ENCODE assay signal across 1 cellular context in the genomic region with DNA sequence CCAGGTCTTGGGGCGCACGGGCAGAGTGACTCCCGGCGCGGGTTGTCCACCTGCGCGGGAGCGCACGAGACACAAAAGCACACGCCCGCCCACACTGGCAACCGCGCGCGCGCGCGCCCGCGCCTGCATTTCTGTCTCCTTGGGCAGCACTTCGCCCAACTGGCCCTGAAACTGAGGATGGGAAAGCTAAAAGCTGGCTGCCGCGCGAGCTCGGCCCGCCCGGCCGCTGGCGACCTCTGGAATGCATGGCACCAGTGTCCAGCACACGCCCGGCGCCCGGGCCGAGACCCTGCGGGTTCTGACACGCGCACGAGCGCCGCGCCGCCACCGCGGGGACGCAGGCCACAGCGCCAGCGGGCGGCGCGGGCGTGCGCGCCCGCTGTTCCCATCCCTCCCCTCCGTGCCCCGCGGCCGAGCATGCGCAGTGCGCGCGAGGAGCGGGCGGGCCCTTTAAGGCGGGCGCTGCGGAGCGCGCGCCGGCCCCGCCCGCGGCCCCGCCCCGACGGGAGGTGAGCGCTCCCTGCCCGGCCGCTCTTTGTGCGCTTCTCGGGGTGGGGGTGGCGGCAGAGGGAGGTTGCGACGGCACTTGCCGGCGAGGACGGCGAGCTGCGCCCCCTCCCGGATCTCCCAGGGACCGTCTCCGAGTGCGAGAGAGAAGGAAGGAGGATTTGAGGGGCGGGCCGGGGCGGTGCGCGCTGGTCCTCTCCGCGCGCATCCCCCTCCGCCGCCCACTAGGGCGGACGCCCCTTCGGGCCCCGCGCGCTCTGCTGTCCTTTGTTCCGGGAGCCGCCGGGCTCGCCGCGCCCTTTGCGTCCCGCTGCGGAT.
A peak's percentile ranks its signal among the peaks of the same experiment; 100 is the strongest.
TF ChIP-seq lines count a peak whose summit lies in the region.

No MANE protein-coding gene starts in this region.

TF ChIP-seq in K562, 482 proteins besides CTCF, POLR2A, EP300 and RAD21 (continued from another document and continues in another):
- TF ChIP-seq, protein P1, sequence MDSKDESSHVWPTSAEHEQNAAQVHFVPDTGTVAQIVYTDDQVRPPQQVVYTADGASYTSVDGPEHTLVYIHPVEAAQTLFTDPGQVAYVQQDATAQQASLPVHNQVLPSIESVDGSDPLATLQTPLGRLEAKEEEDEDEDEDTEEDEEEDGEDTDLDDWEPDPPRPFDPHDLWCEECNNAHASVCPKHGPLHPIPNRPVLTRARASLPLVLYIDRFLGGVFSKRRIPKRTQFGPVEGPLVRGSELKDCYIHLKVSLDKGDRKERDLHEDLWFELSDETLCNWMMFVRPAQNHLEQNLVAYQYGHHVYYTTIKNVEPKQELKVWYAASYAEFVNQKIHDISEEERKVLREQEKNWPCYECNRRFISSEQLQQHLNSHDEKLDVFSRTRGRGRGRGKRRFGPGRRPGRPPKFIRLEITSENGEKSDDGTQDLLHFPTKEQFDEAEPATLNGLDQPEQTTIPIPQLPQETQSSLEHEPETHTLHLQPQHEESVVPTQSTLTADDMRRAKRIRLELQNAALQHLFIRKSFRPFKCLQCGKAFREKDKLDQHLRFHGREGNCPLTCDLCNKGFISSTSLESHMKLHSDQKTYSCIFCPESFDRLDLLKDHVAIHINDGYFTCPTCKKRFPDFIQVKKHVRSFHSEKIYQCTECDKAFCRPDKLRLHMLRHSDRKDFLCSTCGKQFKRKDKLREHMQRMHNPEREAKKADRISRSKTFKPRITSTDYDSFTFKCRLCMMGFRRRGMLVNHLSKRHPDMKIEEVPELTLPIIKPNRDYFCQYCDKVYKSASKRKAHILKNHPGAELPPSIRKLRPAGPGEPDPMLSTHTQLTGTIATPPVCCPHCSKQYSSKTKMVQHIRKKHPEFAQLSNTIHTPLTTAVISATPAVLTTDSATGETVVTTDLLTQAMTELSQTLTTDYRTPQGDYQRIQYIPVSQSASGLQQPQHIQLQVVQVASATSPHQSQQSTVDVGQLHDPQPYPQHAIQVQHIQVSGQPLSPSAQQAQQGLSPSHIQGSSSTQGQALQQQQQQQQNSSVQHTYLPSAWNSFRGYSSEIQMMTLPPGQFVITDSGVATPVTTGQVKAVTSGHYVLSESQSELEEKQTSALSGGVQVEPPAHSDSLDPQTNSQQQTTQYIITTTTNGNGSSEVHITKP (IDR thresholded peaks at IDR 0.05; ENCODE audit: partially characterized antibody): no peak
- TF ChIP-seq SPI1 (IDR thresholded peaks at IDR 0.05; ENCODE audit: borderline replicate concordance, low read depth, low read length): no peak
- no peak for TF ChIP-seq ZNF212 (CRISPR knock-in tag; IDR thresholded peaks at IDR 0.05)
- TF ChIP-seq NELFE (IDR thresholded peaks at IDR 0.05; ENCODE audit: insufficient read depth, insufficient read length): no peak
- no peak for TF ChIP-seq GABPB2 (CRISPR knock-in tag; conservative IDR thresholded peaks at IDR 0.05)
- TF ChIP-seq ZKSCAN8 (CRISPR knock-in tag; IDR thresholded peaks at IDR 0.05): no peak
- TF ChIP-seq PHB (CRISPR knock-in tag; IDR thresholded peaks at IDR 0.05): no peak
- no peak for TF ChIP-seq ZC3H4 (CRISPR knock-in tag; IDR thresholded peaks at IDR 0.05; ENCODE audit: borderline replicate concordance)
- TF ChIP-seq DPF2 (IDR thresholded peaks at IDR 0.05): no peak
- no peak for TF ChIP-seq SAFB2 (IDR thresholded peaks at IDR 0.05; ENCODE audit: borderline replicate concordance, low read depth, low read length, severe bottlenecking)
- peak; percentile 90 for TF ChIP-seq POLR2G (IDR thresholded peaks at IDR 0.05; ENCODE audit: low read depth, low read length)
- no peak for TF ChIP-seq MIER1 (IDR thresholded peaks at IDR 0.05; ENCODE audit: low read depth)
- no peak for TF ChIP-seq MXI1 (IDR thresholded peaks at IDR 0.05; ENCODE audit: low read depth, low read length)
- no peak for TF ChIP-seq POLR2AphosphoS2 (IDR thresholded peaks at IDR 0.05; ENCODE audit: low read length)
- no peak for TF ChIP-seq CBX3 (IDR thresholded peaks at IDR 0.05; ENCODE audit: borderline replicate concordance in 1 of 2, low read length in 2 of 2)
- no peak for TF ChIP-seq PRPF4 (IDR thresholded peaks at IDR 0.05; ENCODE audit: insufficient read depth, low read depth, low read length, poor library complexity, severe bottlenecking)
- no peak for TF ChIP-seq SIRT6 (IDR thresholded peaks at IDR 0.05; ENCODE audit: low read depth, low read length)
- TF ChIP-seq ZNF175 (CRISPR knock-in tag; IDR thresholded peaks at IDR 0.05; ENCODE audit: low read depth): 0 out of 2 replicates have a peak, but pooled peaks have one; percentile 65
- 0 out of 2 replicates have a peak, but pooled peaks have one; percentile 4 for TF ChIP-seq RAD51 (IDR thresholded peaks at IDR 0.05; ENCODE audit: borderline replicate concordance, low read depth)
- no peak for TF ChIP-seq ZNF699 (CRISPR knock-in tag; IDR thresholded peaks at IDR 0.05; ENCODE audit: insufficient replicate concordance)
- no peak for TF ChIP-seq ELF4 (CRISPR knock-in tag; IDR thresholded peaks at IDR 0.05)
- TF ChIP-seq ZSCAN29 (IDR thresholded peaks at IDR 0.05): no peak
- TF ChIP-seq CHD2 (IDR thresholded peaks at IDR 0.05; ENCODE audit: low read depth, low read length): peak; percentile 54; the same call in 1 of the 2 replicates
- no peak for TF ChIP-seq KHSRP (IDR thresholded peaks at IDR 0.05)
- TF ChIP-seq SOX6 (IDR thresholded peaks at IDR 0.05): no peak
- no peak for TF ChIP-seq TAF15 (IDR thresholded peaks at IDR 0.05; ENCODE audit: low read depth, low read length)
- TF ChIP-seq BHLHE40 (IDR thresholded peaks at IDR 0.05; ENCODE audit: low read length): peak; percentile 81
- TF ChIP-seq, protein P2, sequence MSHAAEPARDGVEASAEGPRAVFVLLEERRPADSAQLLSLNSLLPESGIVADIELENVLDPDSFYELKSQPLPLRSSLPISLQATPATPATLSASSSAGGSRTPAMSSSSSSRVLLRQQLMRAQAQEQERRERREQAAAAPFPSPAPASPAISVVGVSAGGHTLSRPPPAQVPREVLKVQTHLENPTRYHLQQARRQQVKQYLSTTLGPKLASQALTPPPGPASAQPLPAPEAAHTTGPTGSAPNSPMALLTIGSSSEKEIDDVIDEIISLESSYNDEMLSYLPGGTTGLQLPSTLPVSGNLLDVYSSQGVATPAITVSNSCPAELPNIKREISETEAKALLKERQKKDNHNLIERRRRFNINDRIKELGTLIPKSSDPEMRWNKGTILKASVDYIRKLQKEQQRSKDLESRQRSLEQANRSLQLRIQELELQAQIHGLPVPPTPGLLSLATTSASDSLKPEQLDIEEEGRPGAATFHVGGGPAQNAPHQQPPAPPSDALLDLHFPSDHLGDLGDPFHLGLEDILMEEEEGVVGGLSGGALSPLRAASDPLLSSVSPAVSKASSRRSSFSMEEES (CRISPR knock-in tag; IDR thresholded peaks at IDR 0.05): no peak
- TF ChIP-seq KLF16 (IDR thresholded peaks at IDR 0.05): 0 out of 2 replicates have a peak, but pooled peaks have one; percentile 40
- no peak for TF ChIP-seq BRF1 (IDR thresholded peaks at IDR 0.05; ENCODE audit: borderline replicate concordance, extremely low read depth, insufficient read length)
- peak; percentile 65 for TF ChIP-seq KDM5B (IDR thresholded peaks at IDR 0.05; ENCODE audit: insufficient replicate concordance, low read depth, low read length)
- no peak for TF ChIP-seq MYNN (IDR thresholded peaks at IDR 0.05)
- no peak for TF ChIP-seq MYNN (CRISPR knock-in tag; IDR thresholded peaks at IDR 0.05)
- no peak for TF ChIP-seq ZSCAN32 (CRISPR knock-in tag; IDR thresholded peaks at IDR 0.05)
- TF ChIP-seq PPARD (CRISPR knock-in tag; IDR thresholded peaks at IDR 0.05): no peak
- TF ChIP-seq NCOA6 (IDR thresholded peaks at IDR 0.05): peak; percentile 94
- TF ChIP-seq ZNF444 (CRISPR knock-in tag; IDR thresholded peaks at IDR 0.05): no peak
- no peak for TF ChIP-seq CHCHD3 (CRISPR knock-in tag; IDR thresholded peaks at IDR 0.05)
- TF ChIP-seq, protein P3, sequence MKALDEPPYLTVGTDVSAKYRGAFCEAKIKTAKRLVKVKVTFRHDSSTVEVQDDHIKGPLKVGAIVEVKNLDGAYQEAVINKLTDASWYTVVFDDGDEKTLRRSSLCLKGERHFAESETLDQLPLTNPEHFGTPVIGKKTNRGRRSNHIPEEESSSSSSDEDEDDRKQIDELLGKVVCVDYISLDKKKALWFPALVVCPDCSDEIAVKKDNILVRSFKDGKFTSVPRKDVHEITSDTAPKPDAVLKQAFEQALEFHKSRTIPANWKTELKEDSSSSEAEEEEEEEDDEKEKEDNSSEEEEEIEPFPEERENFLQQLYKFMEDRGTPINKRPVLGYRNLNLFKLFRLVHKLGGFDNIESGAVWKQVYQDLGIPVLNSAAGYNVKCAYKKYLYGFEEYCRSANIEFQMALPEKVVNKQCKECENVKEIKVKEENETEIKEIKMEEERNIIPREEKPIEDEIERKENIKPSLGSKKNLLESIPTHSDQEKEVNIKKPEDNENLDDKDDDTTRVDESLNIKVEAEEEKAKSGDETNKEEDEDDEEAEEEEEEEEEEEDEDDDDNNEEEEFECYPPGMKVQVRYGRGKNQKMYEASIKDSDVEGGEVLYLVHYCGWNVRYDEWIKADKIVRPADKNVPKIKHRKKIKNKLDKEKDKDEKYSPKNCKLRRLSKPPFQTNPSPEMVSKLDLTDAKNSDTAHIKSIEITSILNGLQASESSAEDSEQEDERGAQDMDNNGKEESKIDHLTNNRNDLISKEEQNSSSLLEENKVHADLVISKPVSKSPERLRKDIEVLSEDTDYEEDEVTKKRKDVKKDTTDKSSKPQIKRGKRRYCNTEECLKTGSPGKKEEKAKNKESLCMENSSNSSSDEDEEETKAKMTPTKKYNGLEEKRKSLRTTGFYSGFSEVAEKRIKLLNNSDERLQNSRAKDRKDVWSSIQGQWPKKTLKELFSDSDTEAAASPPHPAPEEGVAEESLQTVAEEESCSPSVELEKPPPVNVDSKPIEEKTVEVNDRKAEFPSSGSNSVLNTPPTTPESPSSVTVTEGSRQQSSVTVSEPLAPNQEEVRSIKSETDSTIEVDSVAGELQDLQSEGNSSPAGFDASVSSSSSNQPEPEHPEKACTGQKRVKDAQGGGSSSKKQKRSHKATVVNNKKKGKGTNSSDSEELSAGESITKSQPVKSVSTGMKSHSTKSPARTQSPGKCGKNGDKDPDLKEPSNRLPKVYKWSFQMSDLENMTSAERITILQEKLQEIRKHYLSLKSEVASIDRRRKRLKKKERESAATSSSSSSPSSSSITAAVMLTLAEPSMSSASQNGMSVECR (CRISPR knock-in tag; IDR thresholded peaks at IDR 0.05): 0 out of 2 replicates have a peak, but pooled peaks have one; percentile 18
- TF ChIP-seq ETV6 (IDR thresholded peaks at IDR 0.05; ENCODE audit: borderline replicate concordance in 1 of 2, low read depth in 2 of 2, low read length in 1 of 2): 0 out of 4 replicates have a peak, but pooled peaks of 1 of the 2 experiments have one; percentile 14
- no peak for TF ChIP-seq ETV6 (CRISPR knock-in tag; IDR thresholded peaks at IDR 0.05; ENCODE audit: borderline replicate concordance)
- no peak for TF ChIP-seq RBM14 (IDR thresholded peaks at IDR 0.05; ENCODE audit: borderline replicate concordance, insufficient read depth, low read depth, low read length)
- TF ChIP-seq, protein P4, sequence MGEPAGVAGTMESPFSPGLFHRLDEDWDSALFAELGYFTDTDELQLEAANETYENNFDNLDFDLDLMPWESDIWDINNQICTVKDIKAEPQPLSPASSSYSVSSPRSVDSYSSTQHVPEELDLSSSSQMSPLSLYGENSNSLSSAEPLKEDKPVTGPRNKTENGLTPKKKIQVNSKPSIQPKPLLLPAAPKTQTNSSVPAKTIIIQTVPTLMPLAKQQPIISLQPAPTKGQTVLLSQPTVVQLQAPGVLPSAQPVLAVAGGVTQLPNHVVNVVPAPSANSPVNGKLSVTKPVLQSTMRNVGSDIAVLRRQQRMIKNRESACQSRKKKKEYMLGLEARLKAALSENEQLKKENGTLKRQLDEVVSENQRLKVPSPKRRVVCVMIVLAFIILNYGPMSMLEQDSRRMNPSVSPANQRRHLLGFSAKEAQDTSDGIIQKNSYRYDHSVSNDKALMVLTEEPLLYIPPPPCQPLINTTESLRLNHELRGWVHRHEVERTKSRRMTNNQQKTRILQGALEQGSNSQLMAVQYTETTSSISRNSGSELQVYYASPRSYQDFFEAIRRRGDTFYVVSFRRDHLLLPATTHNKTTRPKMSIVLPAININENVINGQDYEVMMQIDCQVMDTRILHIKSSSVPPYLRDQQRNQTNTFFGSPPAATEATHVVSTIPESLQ (CRISPR knock-in tag; IDR thresholded peaks at IDR 0.05): no peak
- TF ChIP-seq, protein P5, sequence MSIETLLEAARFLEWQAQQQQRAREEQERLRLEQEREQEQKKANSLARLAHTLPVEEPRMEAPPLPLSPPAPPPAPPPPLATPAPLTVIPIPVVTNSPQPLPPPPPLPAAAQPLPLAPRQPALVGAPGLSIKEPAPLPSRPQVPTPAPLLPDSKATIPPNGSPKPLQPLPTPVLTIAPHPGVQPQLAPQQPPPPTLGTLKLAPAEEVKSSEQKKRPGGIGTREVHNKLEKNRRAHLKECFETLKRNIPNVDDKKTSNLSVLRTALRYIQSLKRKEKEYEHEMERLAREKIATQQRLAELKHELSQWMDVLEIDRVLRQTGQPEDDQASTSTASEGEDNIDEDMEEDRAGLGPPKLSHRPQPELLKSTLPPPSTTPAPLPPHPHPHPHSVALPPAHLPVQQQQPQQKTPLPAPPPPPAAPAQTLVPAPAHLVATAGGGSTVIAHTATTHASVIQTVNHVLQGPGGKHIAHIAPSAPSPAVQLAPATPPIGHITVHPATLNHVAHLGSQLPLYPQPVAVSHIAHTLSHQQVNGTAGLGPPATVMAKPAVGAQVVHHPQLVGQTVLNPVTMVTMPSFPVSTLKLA (conservative IDR thresholded peaks at IDR 0.05): peak; percentile 11 to 63; a peak in 2 of 4 replicates
- TF ChIP-seq GABPB1 (CRISPR knock-in tag; IDR thresholded peaks at IDR 0.05): no peak; the same call in 1 of the 2 replicates
- peak; percentile 50; the same call in 1 of the 2 replicates for TF ChIP-seq L3MBTL2 (IDR thresholded peaks at IDR 0.05)
- TF ChIP-seq EWSR1 (IDR thresholded peaks at IDR 0.05; ENCODE audit: borderline replicate concordance, low read depth, partially characterized antibody): no peak
- no peak for TF ChIP-seq SRF (CRISPR knock-in tag; IDR thresholded peaks at IDR 0.05)
- no peak for TF ChIP-seq PTRF (tag; IDR thresholded peaks at IDR 0.05)
- no peak for TF ChIP-seq CEBPB (tag; IDR thresholded peaks at IDR 0.05)
- TF ChIP-seq, protein P6, sequence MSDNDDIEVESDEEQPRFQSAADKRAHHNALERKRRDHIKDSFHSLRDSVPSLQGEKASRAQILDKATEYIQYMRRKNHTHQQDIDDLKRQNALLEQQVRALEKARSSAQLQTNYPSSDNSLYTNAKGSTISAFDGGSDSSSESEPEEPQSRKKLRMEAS (CRISPR knock-in tag; IDR thresholded peaks at IDR 0.05): no peak
- TF ChIP-seq, protein P7, sequence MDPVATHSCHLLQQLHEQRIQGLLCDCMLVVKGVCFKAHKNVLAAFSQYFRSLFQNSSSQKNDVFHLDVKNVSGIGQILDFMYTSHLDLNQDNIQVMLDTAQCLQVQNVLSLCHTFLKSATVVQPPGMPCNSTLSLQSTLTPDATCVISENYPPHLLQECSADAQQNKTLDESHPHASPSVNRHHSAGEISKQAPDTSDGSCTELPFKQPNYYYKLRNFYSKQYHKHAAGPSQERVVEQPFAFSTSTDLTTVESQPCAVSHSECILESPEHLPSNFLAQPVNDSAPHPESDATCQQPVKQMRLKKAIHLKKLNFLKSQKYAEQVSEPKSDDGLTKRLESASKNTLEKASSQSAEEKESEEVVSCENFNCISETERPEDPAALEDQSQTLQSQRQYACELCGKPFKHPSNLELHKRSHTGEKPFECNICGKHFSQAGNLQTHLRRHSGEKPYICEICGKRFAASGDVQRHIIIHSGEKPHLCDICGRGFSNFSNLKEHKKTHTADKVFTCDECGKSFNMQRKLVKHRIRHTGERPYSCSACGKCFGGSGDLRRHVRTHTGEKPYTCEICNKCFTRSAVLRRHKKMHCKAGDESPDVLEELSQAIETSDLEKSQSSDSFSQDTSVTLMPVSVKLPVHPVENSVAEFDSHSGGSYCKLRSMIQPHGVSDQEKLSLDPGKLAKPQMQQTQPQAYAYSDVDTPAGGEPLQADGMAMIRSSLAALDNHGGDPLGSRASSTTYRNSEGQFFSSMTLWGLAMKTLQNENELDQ (CRISPR knock-in tag; IDR thresholded peaks at IDR 0.05; ENCODE audit: borderline replicate concordance): no peak
